In the genomic region with DNA sequence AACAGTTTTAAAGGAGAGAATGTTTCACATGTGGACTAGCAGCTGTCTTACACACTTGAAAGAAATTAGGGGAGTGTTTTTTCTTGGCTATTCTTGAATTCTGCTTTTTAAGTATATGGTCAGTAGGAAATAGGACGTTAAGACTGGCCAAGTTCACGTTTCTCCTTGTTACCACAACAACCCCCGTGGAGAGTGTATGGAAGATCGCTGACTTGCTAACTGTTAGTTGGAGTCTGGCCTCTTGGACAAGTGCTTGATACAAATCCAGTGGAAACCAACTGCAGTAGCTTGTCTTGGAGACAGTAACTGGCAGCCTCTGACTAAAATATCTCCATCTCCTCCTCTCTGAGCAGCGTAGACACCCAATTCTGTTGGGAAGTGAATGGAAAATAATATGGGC, we compare ENCODE assay signal across 8 cellular contexts. TPM values are rescaled to one million over a fixed set of nuclear protein-coding genes. Genes with fewer than 3 reads are reported as not detected.
A peak's percentile ranks its signal among the peaks of the same experiment; 100 is the strongest.
DNase-seq lines count a peak whose midpoint lies in the region; ATAC-seq, FAIRE-seq and TF ChIP-seq lines count a peak whose summit lies in the region.

No MANE protein-coding gene starts in this region.

- no peak for ATAC-seq in activated T-cell treated with anti-CD3 and anti-CD28 coated beads, Interleukin-2, amount 50 U/mL, for 4 hours
- ATAC-seq in K562 (no peak), lung (ENCODE audit: insufficient read depth, low FRiP score) (no peak)

- H3K27me3 Mint-ChIP-seq in activated T-cell treated with anti-CD3 and anti-CD28 coated beads, Interleukin-2, amount 50 U/mL, for 4 hours (ENCODE audit: low read depth): peaks cover 6% of the 10 kb centered on the region

- TF ChIP-seq RAD21 in K562 (CRISPR knock-in tag; conservative IDR thresholded peaks at IDR 0.05 in 1 of 2, IDR thresholded peaks at IDR 0.05 in 1 of 2): no peak

- H2AFZ ChIP-seq in K562 (ENCODE audit: low read depth, low read length): peak overlapping the region; percentile 95

- H3K4me1 Mint-ChIP-seq in activated T-cell treated with anti-CD3 and anti-CD28 coated beads, Interleukin-2, amount 50 U/mL, for 4 hours (ENCODE audit: low read depth): peaks cover 48% of the 10 kb centered on the region

- H3K27ac ChIP-seq in K562 (ENCODE audit: extremely low read depth, low read depth, low read length) (peak overlapping the region; percentile 70), lung (ENCODE audit: low read depth in 1 of 2, low read length in 1 of 2) (peak overlapping the region; percentile 72 to 84), transverse colon (peak overlapping the region; percentile 93 to 96 (median 94))

- no peaks in the 10 kb centered on the region for H3K27me3 ChIP-seq in K562 (ENCODE audit: control insufficient read depth in 2 of 2, insufficient read depth in 2 of 2, low read length in 2 of 2)
- H3K27me3 ChIP-seq in lung (ENCODE audit: control insufficient read depth, insufficient read depth): no peaks in the 10 kb centered on the region
- no peaks in the 10 kb centered on the region for H3K27me3 ChIP-seq in transverse colon
- peaks cover 41% of the 10 kb centered on the region for H3K27me3 ChIP-seq in H7 (ENCODE audit: control insufficient read depth, insufficient read depth, low read length)

- H3K4me1 ChIP-seq in K562 (replicated peaks in 1 of 2; ENCODE audit: control insufficient read depth in 2 of 2, insufficient read depth in 2 of 2, low read length in 2 of 2): peaks cover 12 to 34% of the 10 kb centered on the region in 2 experiments; a peak in 4 of 5 replicates
- H3K4me1 ChIP-seq in lung (ENCODE audit: control insufficient read depth in 2 of 2, insufficient read depth in 2 of 2, low read length in 2 of 2): peaks cover 3 to 16% of the 10 kb centered on the region in 2 donors
- H3K4me1 ChIP-seq in transverse colon: peaks cover 27 to 48% (median 44%) of the 10 kb centered on the region in 4 donors

- no peaks in the 10 kb centered on the region for H3K9me1 ChIP-seq in K562 (ENCODE audit: control insufficient read depth, insufficient read depth, low read length)

- FAIRE-seq in K562 (lab: Jason Lieb, UNC): peak; percentile 19
- no peak for FAIRE-seq in H54 (lab: Jason Lieb, UNC)

- WGBS in K562 (ENCODE audit: insufficient coverage, low coverage, missing lambda C conversion rate): 11% methylated on average over 5 of the region's 5 CpGs
- 23 to 24% methylated on average over 5 of the region's 5 CpGs for WGBS in lung, 2 donors
- 23 to 25% methylated on average over 4 to 5 of the region's 5 CpGs for WGBS in transverse colon (ENCODE audit: low coverage in 1 of 2), 2 donors

- POLR2A ChIA-PET in K562 (lab: Yijun Ruan, JAX): interaction anchor here (1.0 to 2.9 kb wide), 10 partner anchors 9 to 153 kb away, joined by 3 to 18 read pairs (median 4); no protein-coding TSS in a partner anchor

- TF ChIP-seq CTCF in K562 (IDR thresholded peaks at IDR 0.05 in 2 of 3, conservative IDR thresholded peaks at IDR 0.05 in 1 of 3; ENCODE audit: insufficient read depth in 2 of 3, low read depth in 1 of 3, low read length in 3 of 3): no peak
- TF ChIP-seq CTCF in lung (IDR thresholded peaks at IDR 0.05; ENCODE audit: control extremely low read depth, extremely low read depth): no peak
- TF ChIP-seq CTCF in transverse colon (IDR thresholded peaks at IDR 0.05): no peak

- peaks cover 13% of the 10 kb centered on the region for H3K79me2 ChIP-seq in K562 (ENCODE audit: control insufficient read depth, insufficient read depth, low read length)

- H3K9me3 Mint-ChIP-seq in activated T-cell treated with anti-CD3 and anti-CD28 coated beads, Interleukin-2, amount 50 U/mL, for 4 hours: no peaks in the 10 kb centered on the region

- TF ChIP-seq EP300 in K562 (IDR thresholded peaks at IDR 0.05; ENCODE audit: low read length) (no peak), transverse colon (IDR thresholded peaks at IDR 0.05; ENCODE audit: low read depth) (no peak)

- H3K4me2 ChIP-seq in K562 (ENCODE audit: insufficient read depth, low read length): peak overlapping the region; percentile 86

- H3K36me3 ChIP-seq in K562 (ENCODE audit: control insufficient read depth, insufficient read depth, low read length) (no peaks in the 10 kb centered on the region), lung (ENCODE audit: control insufficient read depth in 2 of 2, insufficient read depth in 2 of 2, low read length in 2 of 2) (no peaks in the 10 kb centered on the region), transverse colon (no peaks in the 10 kb centered on the region), H7 (replicated peaks; ENCODE audit: control insufficient read depth, insufficient read depth, low read length) (no peaks in the 10 kb centered on the region)

- no peaks in the 10 kb centered on the region for H4K20me1 ChIP-seq in K562 (replicated peaks; ENCODE audit: control insufficient read depth, insufficient read depth, low read length)

- H3K36me3 Mint-ChIP-seq in activated T-cell treated with anti-CD3 and anti-CD28 coated beads, Interleukin-2, amount 50 U/mL, for 4 hours (ENCODE audit: insufficient read depth): no peaks in the 10 kb centered on the region

- peak overlapping the region; percentile 93 for H3K4me3 Mint-ChIP-seq in activated T-cell treated with anti-CD3 and anti-CD28 coated beads, Interleukin-2, amount 50 U/mL, for 4 hours

- H3K9ac ChIP-seq in K562 (ENCODE audit: insufficient read depth in 1 of 2, low read depth in 2 of 2, low read length in 2 of 2): peak overlapping the region; percentile 38 to 67; a peak in 3 of 4 replicates

- H3K4me3 ChIP-seq in K562 (peak overlapping the region; percentile 47), lung (no peak overlapping the region), transverse colon (peak overlapping the region in 3 of 4 donors; percentile 52 to 66 (median 58)), H7 (ENCODE audit: insufficient read depth, low read depth, low read length) (no peak overlapping the region)

- H3K9me3 ChIP-seq in K562 (replicated peaks; ENCODE audit: control insufficient read depth, insufficient read depth, low read depth, low read length): no peaks in the 10 kb centered on the region
- no peaks in the 10 kb centered on the region for H3K9me3 ChIP-seq in lung (ENCODE audit: control insufficient read depth in 2 of 2, insufficient read depth in 1 of 2, low read length in 1 of 2)
- no peaks in the 10 kb centered on the region for H3K9me3 ChIP-seq in transverse colon

- intact Hi-C loops in K562 (cut with micrococcal nuclease): loop anchor here (1.0 to 2.0 kb wide), 3 partner anchors 22 to 374 kb away; no protein-coding TSS in a partner anchor
- intact Hi-C loops in transverse colon (cut with DNase I; ENCODE audit: low total_unique reads): no loop called here

- CTCF ChIA-PET in K562 (lab: Yijun Ruan, JAX; ENCODE audit: low intra/inter-chr PET ratio): interaction anchor here (0.8 kb wide), 1 partner anchor 9 kb away, joined by 3 read pairs; no protein-coding TSS in a partner anchor

- no peak for DNase-seq in activated T-cell treated with anti-CD3 and anti-CD28 coated beads, Interleukin-2, amount 50 U/mL, for 4 hours
- no peak for DNase-seq in activated T-cell treated with anti-CD3 and anti-CD28 coated beads, Interleukin-2, amount 50 U/mL, for 1 hour
- peak in 1 of 4 experiments; percentile 65 for DNase-seq in K562 (ENCODE audit: extremely low read depth in 1 of 4, low spot score in 3 of 4)
- no peak for DNase-seq in lung (ENCODE audit: low spot score)
- DNase-seq in transverse colon: no peak
- no peak for DNase-seq in H54 (ENCODE audit: insufficient read length, low spot score)
- no peak for DNase-seq in H7
- no peak for DNase-seq in SIG-M5 treated with dmso at 0.1 percent for 504 hours (lab: John Stamatoyannopoulos, UW; ENCODE audit: unreplicated experiment)

- TF ChIP-seq POLR2A in K562 (conservative IDR thresholded peaks at IDR 0.05) (no peak), transverse colon (IDR thresholded peaks at IDR 0.05) (no peak), H54 (IDR thresholded peaks at IDR 0.05; ENCODE audit: low read depth, low read length) (no peak)

- in situ Hi-C loops in K562 (cut with MboI): no loop called here
- in situ Hi-C loops in transverse colon (cut with MboI; ENCODE audit: low pct_ligation_motif_present in 1 of 4, low pct_unique_long_range_greater_than_20kb in 1 of 4, low sequenced_read_pairs in 3 of 4): no loop called here

- no TSS peak for BruUV-seq in K562 (replicated peaks; lab: Mats Ljungman, UMichigan)

TF ChIP-seq in K562, 482 proteins besides CTCF, POLR2A, EP300 and RAD21 (continues in another document):
- TF ChIP-seq KLF10 (CRISPR knock-in tag; IDR thresholded peaks at IDR 0.05): no peak
- TF ChIP-seq ZFX (CRISPR knock-in tag; IDR thresholded peaks at IDR 0.05): no peak
- TF ChIP-seq ZNF589 (CRISPR knock-in tag; IDR thresholded peaks at IDR 0.05; ENCODE audit: low read depth): peak; percentile 15; the same call in 1 of the 2 replicates
- TF ChIP-seq RFX1 (IDR thresholded peaks at IDR 0.05): peak; percentile 55
- no peak for TF ChIP-seq COPS2 (conservative IDR thresholded peaks at IDR 0.05)

RNA-seq across cellular contexts. Expression of a gene that starts 3.8 kb away (rescaled TPM):
- 1 to 10 TPM; 2.7 to 6.9 (median 5.8) TPM for total RNA-seq in activated T-cell treated with anti-CD3 and anti-CD28 coated beads, Interleukin-2, amount 50 U/mL, for 4 hours
- 64.5 and 151 TPM in 2 replicates for total RNA-seq in K562 (2011; cell fraction: chromatin; rRNA removed; ENCODE audit: low replicate concordance)
- total RNA-seq in K562 (2011; cell fraction: nucleolus; rRNA removed): 18.0 and 29.1 TPM in 2 replicates
- 50.7 and 73.9 TPM in 2 replicates for total RNA-seq in K562 (2011; cell fraction: nucleoplasm; rRNA removed)
- 6.5 and 9.5 TPM in 2 replicates for total RNA-seq in K562 (2014; rRNA removed)
- 20.3 and 22.6 TPM in 2 replicates for total RNA-seq in K562 (2014; rRNA removed; fragmentation: Illumina TruSeq; extraction: Trizol)
- total RNA-seq in K562 (2015; rRNA removed; fragmentation: Illumina TruSeq; extraction: Trizol): 16.1 and 16.2 TPM in 2 replicates
- total RNA-seq in K562 (2021): 24.2 and 24.9 TPM in 2 replicates
- polyA plus RNA-seq in K562 (2011; rRNA removed): 9.8 and 11.5 TPM in 2 replicates
- polyA plus RNA-seq in K562 (2011; cell fraction: cytosol; rRNA removed): 12.0 and 15.8 TPM in 2 replicates
- 17.4 and 18.8 TPM in 2 replicates for polyA plus RNA-seq in K562 (2011; cell fraction: nucleus; rRNA removed)
- polyA plus RNA-seq in K562 (2012): 3.9 and 4.2 TPM in 2 replicates
- 8.5 and 9.1 TPM in 2 replicates for polyA plus RNA-seq in K562 (2014; fragmentation: Illumina TruSeq; extraction: Trizol)
- 10 to 100 TPM in 1 of 2 experiments, 1 to 10 TPM in 1; 5.3 to 10.1 TPM for polyA plus RNA-seq in K562 (2014; fragmentation: Nextera tagmentation; extraction: Ambion mirVana)
- polyA plus RNA-seq in K562 (2014; rRNA removed): 7.0 and 8.6 TPM in 2 replicates
- 37.6 and 46.6 TPM in 2 replicates for polyA minus RNA-seq in K562 (2011; rRNA and poly(A)+ RNA removed)
- polyA minus RNA-seq in K562 (2011; cell fraction: cytosol; rRNA and poly(A)+ RNA removed): 14.5 and 18.2 TPM in 2 replicates
- 45.4 and 75.9 TPM in 2 replicates for polyA minus RNA-seq in K562 (2011; cell fraction: nucleus; rRNA and poly(A)+ RNA removed)
- 10 to 100 TPM; 60.9 to 63.4 TPM for total RNA-seq in lung
- 1 to 10 TPM; 3.0 to 7.5 TPM for polyA plus RNA-seq in lung
- total RNA-seq in transverse colon: 10 to 100 TPM; 17.3 to 37.2 (median 29.8) TPM
- 8.4 and 11.3 TPM in 2 replicates for total RNA-seq in H7 (2014; rRNA removed; shearing (Covaris generic))

Comparison
In these comparisons a context has a peak if more than half of its experiments do, and no peak if none do; other contexts are left out.
1. H3K4me3 ChIP-seq: peak in K562 (single experiment) and transverse colon (3 of 4); none in lung (single experiment) and H7 (single experiment).
2. Peak in every context shown above with its lines, with median percentiles within 50 percentile points of each other: H3K27ac ChIP-seq.